ENCODE assay signal across 1 cellular context in genomic region chr16:15888072-15888976, GRCh38.
TF ChIP-seq lines count a peak whose summit lies in the region.

A gene with protein sequence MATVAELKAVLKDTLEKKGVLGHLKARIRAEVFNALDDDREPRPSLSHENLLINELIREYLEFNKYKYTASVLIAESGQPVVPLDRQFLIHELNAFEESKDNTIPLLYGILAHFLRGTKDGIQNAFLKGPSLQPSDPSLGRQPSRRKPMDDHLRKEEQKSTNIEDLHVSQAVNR (minus strand): TSS chr16:15888603. CDS start chr16:15888585, 18 bp downstream.

TF ChIP-seq in HepG2, 621 proteins besides CTCF, POLR2A, EP300 and RAD21 (continued from another document and continues in another):
- peak; percentile 64 for TF ChIP-seq MED1 (CRISPR knock-in tag; IDR thresholded peaks at IDR 0.05)
- TF ChIP-seq, protein P1, sequence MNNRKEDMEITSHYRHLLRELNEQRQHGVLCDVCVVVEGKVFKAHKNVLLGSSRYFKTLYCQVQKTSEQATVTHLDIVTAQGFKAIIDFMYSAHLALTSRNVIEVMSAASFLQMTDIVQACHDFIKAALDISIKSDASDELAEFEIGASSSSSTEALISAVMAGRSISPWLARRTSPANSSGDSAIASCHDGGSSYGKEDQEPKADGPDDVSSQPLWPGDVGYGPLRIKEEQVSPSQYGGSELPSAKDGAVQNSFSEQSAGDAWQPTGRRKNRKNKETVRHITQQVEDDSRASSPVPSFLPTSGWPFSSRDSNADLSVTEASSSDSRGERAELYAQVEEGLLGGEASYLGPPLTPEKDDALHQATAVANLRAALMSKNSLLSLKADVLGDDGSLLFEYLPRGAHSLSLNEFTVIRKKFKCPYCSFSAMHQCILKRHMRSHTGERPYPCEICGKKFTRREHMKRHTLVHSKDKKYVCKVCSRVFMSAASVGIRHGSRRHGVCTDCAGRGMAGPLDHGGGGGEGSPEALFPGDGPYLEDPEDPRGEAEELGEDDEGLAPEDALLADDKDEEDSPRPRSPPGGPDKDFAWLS (CRISPR knock-in tag; IDR thresholded peaks at IDR 0.05; ENCODE audit: borderline replicate concordance) = no peak
- TF ChIP-seq SMAD9 (CRISPR knock-in tag; IDR thresholded peaks at IDR 0.05) = peak; percentile 65; the same call in 1 of the 2 replicates
- TF ChIP-seq PRMT3 (CRISPR knock-in tag; IDR thresholded peaks at IDR 0.05; ENCODE audit: borderline replicate concordance, low read depth) = no peak
- TF ChIP-seq ZNF569 (CRISPR knock-in tag; IDR thresholded peaks at IDR 0.05; ENCODE audit: borderline replicate concordance) = 0 out of 2 replicates have a peak, but pooled peaks have one; percentile 10
- no peak for TF ChIP-seq EED (CRISPR knock-in tag; IDR thresholded peaks at IDR 0.05)
- TF ChIP-seq ZNF547 (CRISPR knock-in tag; IDR thresholded peaks at IDR 0.05) = peak; percentile 89
- no peak for TF ChIP-seq PAX8 (CRISPR knock-in tag; IDR thresholded peaks at IDR 0.05; ENCODE audit: borderline replicate concordance)
- TF ChIP-seq ZFP37 (CRISPR knock-in tag; IDR thresholded peaks at IDR 0.05; ENCODE audit: borderline replicate concordance) = peak; percentile 34; the same call in 1 of the 2 replicates
- peak; percentile 95; the same call in 1 of the 2 replicates for TF ChIP-seq ZNF773 (CRISPR knock-in tag; IDR thresholded peaks at IDR 0.05; ENCODE audit: borderline replicate concordance)
- TF ChIP-seq RFXAP (CRISPR knock-in tag; IDR thresholded peaks at IDR 0.05; ENCODE audit: borderline replicate concordance) = peak; percentile 89
- TF ChIP-seq RXRB (CRISPR knock-in tag; IDR thresholded peaks at IDR 0.05; ENCODE audit: borderline replicate concordance) = no peak
- TF ChIP-seq ZNF605 (CRISPR knock-in tag; IDR thresholded peaks at IDR 0.05) = no peak
- TF ChIP-seq ZNF672 (CRISPR knock-in tag; IDR thresholded peaks at IDR 0.05) = no peak
- TF ChIP-seq, protein P2, sequence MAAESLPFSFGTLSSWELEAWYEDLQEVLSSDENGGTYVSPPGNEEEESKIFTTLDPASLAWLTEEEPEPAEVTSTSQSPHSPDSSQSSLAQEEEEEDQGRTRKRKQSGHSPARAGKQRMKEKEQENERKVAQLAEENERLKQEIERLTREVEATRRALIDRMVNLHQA (CRISPR knock-in tag; IDR thresholded peaks at IDR 0.05) = no peak
- peak; percentile 100 for TF ChIP-seq SP4 (CRISPR knock-in tag; IDR thresholded peaks at IDR 0.05)
- no peak; the same call in 1 of the 2 replicates for TF ChIP-seq MTF1 (CRISPR knock-in tag; IDR thresholded peaks at IDR 0.05)
- no peak for TF ChIP-seq ZNF562 (CRISPR knock-in tag; IDR thresholded peaks at IDR 0.05; ENCODE audit: borderline replicate concordance)
- TF ChIP-seq, protein P3, sequence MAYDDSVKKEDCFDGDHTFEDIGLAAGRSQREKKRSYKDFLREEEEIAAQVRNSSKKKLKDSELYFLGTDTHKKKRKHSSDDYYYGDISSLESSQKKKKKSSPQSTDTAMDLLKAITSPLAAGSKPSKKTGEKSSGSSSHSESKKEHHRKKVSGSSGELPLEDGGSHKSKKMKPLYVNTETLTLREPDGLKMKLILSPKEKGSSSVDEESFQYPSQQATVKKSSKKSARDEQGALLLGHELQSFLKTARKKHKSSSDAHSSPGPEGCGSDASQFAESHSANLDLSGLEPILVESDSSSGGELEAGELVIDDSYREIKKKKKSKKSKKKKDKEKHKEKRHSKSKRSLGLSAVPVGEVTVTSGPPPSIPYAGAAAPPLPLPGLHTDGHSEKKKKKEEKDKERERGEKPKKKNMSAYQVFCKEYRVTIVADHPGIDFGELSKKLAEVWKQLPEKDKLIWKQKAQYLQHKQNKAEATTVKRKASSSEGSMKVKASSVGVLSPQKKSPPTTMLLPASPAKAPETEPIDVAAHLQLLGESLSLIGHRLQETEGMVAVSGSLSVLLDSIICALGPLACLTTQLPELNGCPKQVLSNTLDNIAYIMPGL (CRISPR knock-in tag; IDR thresholded peaks at IDR 0.05; ENCODE audit: borderline replicate concordance in 1 of 2, low read depth in 1 of 2) = peak; percentile 68 to 78
- TF ChIP-seq HNRNPL (IDR thresholded peaks at IDR 0.05; ENCODE audit: low read depth, low read length) = peak; percentile 74; the same call in 1 of the 2 replicates
- no peak for TF ChIP-seq ZNF780A (CRISPR knock-in tag; IDR thresholded peaks at IDR 0.05)
- no peak for TF ChIP-seq ZNF280D (CRISPR knock-in tag; IDR thresholded peaks at IDR 0.05)
- TF ChIP-seq KDM6A (CRISPR knock-in tag; IDR thresholded peaks at IDR 0.05; ENCODE audit: low read depth) = peak; percentile 26; the same call in 1 of the 2 replicates
- peak; percentile 52; the same call in 1 of the 2 replicates for TF ChIP-seq TBP (CRISPR knock-in tag; IDR thresholded peaks at IDR 0.05)
- peak; percentile 77 for TF ChIP-seq NRL (CRISPR knock-in tag; IDR thresholded peaks at IDR 0.05; ENCODE audit: borderline replicate concordance)
- TF ChIP-seq TRIM24 (CRISPR knock-in tag; IDR thresholded peaks at IDR 0.05) = no peak
- TF ChIP-seq DNMT3B (CRISPR knock-in tag; conservative IDR thresholded peaks at IDR 0.05) = no peak; the same call in 1 of the 2 replicates
- TF ChIP-seq SMAD3 (CRISPR knock-in tag; IDR thresholded peaks at IDR 0.05) = no peak; the same call in 1 of the 2 replicates
- no peak; the same call in 1 of the 2 replicates for TF ChIP-seq PAXIP1 (CRISPR knock-in tag; conservative IDR thresholded peaks at IDR 0.05)
- no peak for TF ChIP-seq PLSCR1 (CRISPR knock-in tag; IDR thresholded peaks at IDR 0.05; ENCODE audit: borderline replicate concordance)
- TF ChIP-seq ZNF138 (CRISPR knock-in tag; IDR thresholded peaks at IDR 0.05; ENCODE audit: low read depth) = no peak
- TF ChIP-seq ETV5 (CRISPR knock-in tag; IDR thresholded peaks at IDR 0.05; ENCODE audit: borderline replicate concordance) = peak; percentile 29; the same call in 1 of the 2 replicates
- 0 out of 2 replicates have a peak, but pooled peaks have one; percentile 30 for TF ChIP-seq PRDM4 (CRISPR knock-in tag; IDR thresholded peaks at IDR 0.05; ENCODE audit: borderline replicate concordance)
- peak; percentile 92 for TF ChIP-seq SP2 (CRISPR knock-in tag; IDR thresholded peaks at IDR 0.05)
- peak; percentile 12; the same call in 1 of the 2 replicates for TF ChIP-seq ZNF710 (CRISPR knock-in tag; IDR thresholded peaks at IDR 0.05; ENCODE audit: borderline replicate concordance)
- TF ChIP-seq SP140L (CRISPR knock-in tag; IDR thresholded peaks at IDR 0.05; ENCODE audit: borderline replicate concordance) = 0 out of 2 replicates have a peak, but pooled peaks have one; percentile 22
- peak; percentile 29; the same call in 1 of the 2 replicates for TF ChIP-seq RNF2 (conservative IDR thresholded peaks at IDR 0.05; ENCODE audit: low read depth)
- TF ChIP-seq, protein P4, sequence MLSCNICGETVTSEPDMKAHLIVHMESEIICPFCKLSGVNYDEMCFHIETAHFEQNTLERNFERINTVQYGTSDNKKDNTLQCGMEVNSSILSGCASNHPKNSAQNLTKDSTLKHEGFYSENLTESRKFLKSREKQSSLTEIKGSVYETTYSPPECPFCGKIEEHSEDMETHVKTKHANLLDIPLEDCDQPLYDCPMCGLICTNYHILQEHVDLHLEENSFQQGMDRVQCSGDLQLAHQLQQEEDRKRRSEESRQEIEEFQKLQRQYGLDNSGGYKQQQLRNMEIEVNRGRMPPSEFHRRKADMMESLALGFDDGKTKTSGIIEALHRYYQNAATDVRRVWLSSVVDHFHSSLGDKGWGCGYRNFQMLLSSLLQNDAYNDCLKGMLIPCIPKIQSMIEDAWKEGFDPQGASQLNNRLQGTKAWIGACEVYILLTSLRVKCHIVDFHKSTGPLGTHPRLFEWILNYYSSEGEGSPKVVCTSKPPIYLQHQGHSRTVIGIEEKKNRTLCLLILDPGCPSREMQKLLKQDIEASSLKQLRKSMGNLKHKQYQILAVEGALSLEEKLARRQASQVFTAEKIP (CRISPR knock-in tag; IDR thresholded peaks at IDR 0.05; ENCODE audit: borderline replicate concordance) = no peak
- TF ChIP-seq, protein P5, sequence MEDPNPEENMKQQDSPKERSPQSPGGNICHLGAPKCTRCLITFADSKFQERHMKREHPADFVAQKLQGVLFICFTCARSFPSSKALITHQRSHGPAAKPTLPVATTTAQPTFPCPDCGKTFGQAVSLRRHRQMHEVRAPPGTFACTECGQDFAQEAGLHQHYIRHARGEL (CRISPR knock-in tag; IDR thresholded peaks at IDR 0.05) = no peak
- no peak for TF ChIP-seq HNF4A (CRISPR knock-in tag; IDR thresholded peaks at IDR 0.05)
- peak; percentile 55; the same call in 1 of the 2 replicates for TF ChIP-seq RXRA (CRISPR knock-in tag; IDR thresholded peaks at IDR 0.05)
